Comparison of ENCODE assay signal across 8 cellular contexts in the genomic region with DNA sequence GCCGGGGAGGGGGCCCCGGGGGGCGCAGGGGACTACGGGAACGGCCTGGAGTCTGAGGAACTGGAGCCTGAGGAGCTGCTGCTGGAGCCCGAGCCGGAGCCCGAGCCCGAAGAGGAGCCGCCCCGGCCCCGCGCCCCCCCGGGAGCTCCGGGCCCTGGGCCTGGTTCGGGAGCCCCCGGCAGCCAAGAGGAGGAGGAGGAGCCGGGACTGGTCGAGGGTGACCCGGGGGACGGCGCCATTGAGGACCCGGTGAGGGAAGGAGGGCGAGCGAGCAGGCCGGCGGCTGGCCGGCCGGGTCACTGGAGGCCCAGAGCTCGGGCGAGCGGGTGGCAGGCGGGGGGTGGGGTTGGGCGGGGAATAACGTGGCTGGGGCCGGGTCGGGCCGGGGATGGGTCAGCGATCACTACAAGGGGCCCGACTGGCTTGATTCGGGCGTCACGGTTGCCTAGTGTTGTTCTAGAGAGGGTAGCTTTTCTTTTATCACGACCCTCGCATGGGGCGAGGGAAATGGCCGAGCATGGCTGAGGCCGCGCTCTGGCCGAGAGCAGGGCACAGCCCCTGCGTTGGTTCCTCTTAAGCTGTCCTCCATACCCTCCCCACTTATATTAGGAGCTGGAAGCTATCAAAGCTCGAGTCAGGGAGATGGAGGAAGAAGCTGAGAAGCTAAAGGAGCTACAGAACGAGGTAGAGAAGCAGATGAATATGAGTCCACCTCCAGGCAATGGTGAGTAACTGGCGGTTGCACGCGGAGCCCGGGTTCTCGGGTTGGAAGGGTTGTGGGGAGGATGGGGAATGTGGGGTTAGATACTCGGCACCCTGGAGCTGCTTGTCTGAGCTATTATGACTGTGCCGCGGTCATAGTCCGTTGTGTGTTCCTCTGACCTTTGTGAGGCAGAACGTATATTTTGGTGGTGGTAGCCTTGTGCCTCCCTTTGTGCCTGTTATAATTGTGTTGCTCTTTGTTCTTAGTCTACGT. TPM values are rescaled to one million over a fixed set of nuclear protein-coding genes. Genes with fewer than 3 reads are reported as not detected.
DNase-seq lines count a peak whose midpoint lies in the region; ATAC-seq and TF ChIP-seq lines count a peak whose summit lies in the region.

No MANE protein-coding gene starts in this region.

- peaks cover 54% of the 10 kb centered on the region for H3F3A ChIP-seq in smooth muscle cell (ENCODE audit: low read depth)

- H4K20me1 ChIP-seq in smooth muscle cell (ENCODE audit: low read depth): peaks cover 33% of the 10 kb centered on the region

- H3K9ac ChIP-seq in smooth muscle cell (ENCODE audit: low read depth): peak overlapping the region; percentile 99

- H3K27ac ChIP-seq in smooth muscle cell (ENCODE audit: low read depth): peak overlapping the region; percentile 98

- no peak overlapping the region for H2AFZ ChIP-seq in smooth muscle cell (ENCODE audit: low read depth)

- H3K79me2 ChIP-seq in smooth muscle cell (ENCODE audit: low read depth): peaks cover 34% of the 10 kb centered on the region

- H3K4me1 ChIP-seq in smooth muscle cell (ENCODE audit: low read depth): peaks cover 19% of the 10 kb centered on the region

- TF ChIP-seq POLR2A in GM19193 (IDR thresholded peaks at IDR 0.05; ENCODE audit: extremely low read depth, insufficient read depth, insufficient read length): peak; percentile 32

- peak overlapping the region; percentile 95 for H3K4me2 ChIP-seq in smooth muscle cell

- peaks cover 3% of the 10 kb centered on the region for H3K36me3 ChIP-seq in smooth muscle cell (ENCODE audit: low read depth)

- WGBS in smooth muscle cell (ENCODE audit: low lambda C conversion rate): 1% methylated on average over 37 of the region's 64 CpGs

- H3K9me3 ChIP-seq in iPS-18c (ENCODE audit: control insufficient read depth, insufficient read depth, low read length) (no peaks in the 10 kb centered on the region), smooth muscle cell (replicated peaks; ENCODE audit: low read depth) (no peaks in the 10 kb centered on the region)

- H3K4me3 ChIP-seq in iPS-18c (ENCODE audit: insufficient read depth, low read depth, low read length) (peak overlapping the region; percentile 94), smooth muscle cell (peak overlapping the region; percentile 92)

- DNase-seq in AG08396 (ENCODE audit: low spot score) (peak; percentile 64), SW480 (ENCODE audit: low spot score) (peak; percentile 42), astrocyte of the hippocampus (ENCODE audit: low read depth, low spot score) (peak; percentile 70), smooth muscle cell (lab: John Stamatoyannopoulos, UW; ENCODE audit: unreplicated experiment) (peak; percentile 45), epidermal melanocyte (ENCODE audit: insufficient read length, low spot score) (no peak)

- no peaks in the 10 kb centered on the region for H3K27me3 ChIP-seq in smooth muscle cell (ENCODE audit: low read depth)

- peak; percentile 5 for TF ChIP-seq CTCF in smooth muscle cell (IDR thresholded peaks at IDR 0.05; ENCODE audit: borderline replicate concordance, insufficient read depth, poor library complexity, severe bottlenecking)

- ATAC-seq in HG03521 (IDR thresholded peaks at IDR 0.05; ENCODE audit: unreplicated experiment): peak; percentile 13

RNA-seq across cellular contexts. Expression of a gene that starts 0.6 kb away (rescaled TPM):
- total RNA-seq in smooth muscle cell: 48.3 and 52.3 TPM in 2 replicates
- polyA plus RNA-seq in smooth muscle cell: 139 and 156 TPM in 2 replicates

RNA-seq across cellular contexts. Expression of a gene that starts 15.2 kb away (rescaled TPM):
- total RNA-seq in smooth muscle cell: 11.7 and 13.2 TPM in 2 replicates
- 1.6 and 2.0 TPM in 2 replicates for polyA plus RNA-seq in smooth muscle cell

RNA-seq across cellular contexts. Expression of a gene that starts 19.2 kb away (rescaled TPM):
- 1.7 and 2.0 TPM in 2 replicates for total RNA-seq in smooth muscle cell
- polyA plus RNA-seq in smooth muscle cell: 0.71 and 1.5 TPM in 2 replicates

RNA-seq across cellular contexts. Expression of a gene that starts 30.8 kb away (rescaled TPM):
- total RNA-seq in smooth muscle cell: 70.3 and 81.0 TPM in 2 replicates
- polyA plus RNA-seq in smooth muscle cell: 127 and 134 TPM in 2 replicates

RNA-seq across cellular contexts. Expression of a gene that starts 35.9 kb away (rescaled TPM):
- total RNA-seq in smooth muscle cell: 5.0 and 5.4 TPM in 2 replicates
- polyA plus RNA-seq in smooth muscle cell: 4.9 and 5.1 TPM in 2 replicates
